8 cellular contexts compared by ENCODE assay signal in the genomic region with DNA sequence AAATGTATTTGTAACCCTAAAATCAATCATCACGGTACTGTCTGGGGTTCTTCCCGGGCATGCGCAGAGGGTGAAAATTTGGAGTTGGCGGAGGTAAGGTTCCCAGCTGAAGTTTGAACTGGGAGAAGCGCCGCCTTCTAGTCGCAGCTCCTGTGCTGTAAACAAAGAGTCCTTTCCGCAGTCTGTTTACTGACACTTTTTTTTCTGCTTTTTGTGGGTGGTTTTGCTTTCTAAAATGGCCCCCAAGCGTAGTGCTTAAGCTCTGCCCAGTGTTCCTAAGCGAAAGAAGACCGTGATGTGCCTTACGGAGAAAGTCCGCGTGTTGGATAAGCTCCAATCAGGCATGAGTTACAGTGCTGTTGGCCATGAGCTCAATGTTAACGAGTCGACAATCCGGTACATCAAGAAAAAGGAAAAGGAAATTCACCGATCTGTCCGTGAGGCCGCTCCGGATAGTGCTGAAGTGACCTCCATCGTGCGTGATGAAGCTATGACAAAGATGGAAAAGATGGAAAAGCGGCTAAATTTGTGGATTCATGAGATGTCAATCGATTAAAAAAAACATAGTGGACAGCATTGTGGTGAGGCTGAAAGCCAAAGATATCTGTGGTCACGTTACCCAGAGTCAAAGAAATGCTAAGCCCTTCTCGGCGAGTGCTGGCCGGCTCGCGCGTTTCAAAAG. TPM values are rescaled to one million over a fixed set of nuclear protein-coding genes. Genes with fewer than 3 reads are reported as not detected.
DNase-seq lines count a peak whose midpoint lies in the region; ATAC-seq lines count a peak whose summit lies in the region.

No MANE protein-coding gene starts in this region.

- no peaks in the 10 kb centered on the region for H3K27me3 Mint-ChIP-seq in activated T-helper 1 cell treated with anti-CD3 and anti-CD28 coated beads, Interleukin-12 subunit alpha, Interleukin-12 subunit beta, Interleukin-2, Interleukin-4 antibody, amounts not matched to agents 30 ng/mL and 10 ng/mL and 1 ng/mL, durations not matched to agents 14 hours and 24 hours and 36 hours (ENCODE audit: insufficient read depth)

- peak overlapping the region; percentile 85 for H3K4me3 Mint-ChIP-seq in activated T-helper 1 cell treated with anti-CD3 and anti-CD28 coated beads, Interleukin-12 subunit alpha, Interleukin-12 subunit beta, Interleukin-2, Interleukin-4 antibody, amounts not matched to agents 30 ng/mL and 10 ng/mL and 1 ng/mL, durations not matched to agents 14 hours and 24 hours and 36 hours

- peaks cover 8% of the 10 kb centered on the region for H3K36me3 Mint-ChIP-seq in activated T-helper 1 cell treated with anti-CD3 and anti-CD28 coated beads, Interleukin-12 subunit alpha, Interleukin-12 subunit beta, Interleukin-2, Interleukin-4 antibody, amounts not matched to agents 30 ng/mL and 10 ng/mL and 1 ng/mL, durations not matched to agents 14 hours and 24 hours and 36 hours (ENCODE audit: low read depth)

- H3K27ac Mint-ChIP-seq in activated T-helper 1 cell treated with anti-CD3 and anti-CD28 coated beads, Interleukin-12 subunit alpha, Interleukin-12 subunit beta, Interleukin-2, Interleukin-4 antibody, amounts not matched to agents 30 ng/mL and 10 ng/mL and 1 ng/mL, durations not matched to agents 14 hours and 24 hours and 36 hours = peak overlapping the region; percentile 99

- H3K27me3 ChIP-seq in neuron (ENCODE audit: insufficient read depth, low read length) = no peaks in the 10 kb centered on the region

- H3K4me1 Mint-ChIP-seq in activated T-helper 1 cell treated with anti-CD3 and anti-CD28 coated beads, Interleukin-12 subunit alpha, Interleukin-12 subunit beta, Interleukin-2, Interleukin-4 antibody, amounts not matched to agents 30 ng/mL and 10 ng/mL and 1 ng/mL, durations not matched to agents 14 hours and 24 hours and 36 hours (ENCODE audit: low read depth) = peaks cover 21% of the 10 kb centered on the region

- H3K9me3 Mint-ChIP-seq in activated T-helper 1 cell treated with anti-CD3 and anti-CD28 coated beads, Interleukin-12 subunit alpha, Interleukin-12 subunit beta, Interleukin-2, Interleukin-4 antibody, amounts not matched to agents 30 ng/mL and 10 ng/mL and 1 ng/mL, durations not matched to agents 14 hours and 24 hours and 36 hours = no peaks in the 10 kb centered on the region

- ATAC-seq in HG03280 (IDR thresholded peaks at IDR 0.05; ENCODE audit: unreplicated experiment) = peak; percentile 58

- H3K4me3 ChIP-seq in neuron (ENCODE audit: low read length) = peak overlapping the region; percentile 97

- DNase-seq in DMS 273 (lab: John Stamatoyannopoulos, UW; ENCODE audit: unreplicated experiment) = peak; percentile 94
- DNase-seq in GM19240 (ENCODE audit: insufficient read length, low spot score) = peak; percentile 38
- peak; percentile 49 for DNase-seq in NCI-H510A (lab: John Stamatoyannopoulos, UW)
- DNase-seq in activated T-helper 1 cell treated with anti-CD3 and anti-CD28 coated beads, Interleukin-12 subunit alpha, Interleukin-12 subunit beta, Interleukin-2, Interleukin-4 antibody, amounts not matched to agents 30 ng/mL and 10 ng/mL and 1 ng/mL, durations not matched to agents 14 hours and 24 hours and 36 hours (ENCODE audit: low spot score) = peak; percentile 68
- peak; percentile 94 for DNase-seq in foreskin melanocyte
- no peak for DNase-seq in medulla oblongata (ENCODE audit: extremely low spot score)

- intact Hi-C loops in activated T-helper 1 cell treated with anti-CD3 and anti-CD28 coated beads, Interleukin-12 subunit alpha, Interleukin-12 subunit beta, Interleukin-2, Interleukin-4 antibody, amounts not matched to agents 30 ng/mL and 10 ng/mL and 1 ng/mL, durations not matched to agents 14 hours and 24 hours and 36 hours (cut with micrococcal nuclease) = loop anchor here (1.0 to 10.0 kb wide), 13 partner anchors 30 to 1757 kb away; partner anchors contain the start of genes ADAT1, GLG1, KARS1 and MON1B

- H2AFZ ChIP-seq in neuron (ENCODE audit: low read depth, low read length) = peak overlapping the region; percentile 72

- H3K36me3 ChIP-seq in neuron (ENCODE audit: insufficient read depth, low read length) = peaks cover 9% of the 10 kb centered on the region

- peaks cover 4% of the 10 kb centered on the region for H3K4me1 ChIP-seq in neuron (ENCODE audit: insufficient read depth, low read length)

- no peaks in the 10 kb centered on the region for H3K9me3 ChIP-seq in neuron (ENCODE audit: low read length)

RNA-seq across cellular contexts. Expression of gene CFDP1, which starts 0.6 kb away (rescaled TPM):
- 35.4 TPM in 2 replicates for total RNA-seq in activated T-helper 1 cell treated with anti-CD3 and anti-CD28 coated beads, Interleukin-12 subunit alpha, Interleukin-12 subunit beta, Interleukin-2, Interleukin-4 antibody, amounts not matched to agents 30 ng/mL and 10 ng/mL and 1 ng/mL, durations not matched to agents 14 hours and 24 hours and 36 hours

RNA-seq across cellular contexts. Expression of gene TMEM170A, which starts 30.6 kb away (rescaled TPM):
- total RNA-seq in activated T-helper 1 cell treated with anti-CD3 and anti-CD28 coated beads, Interleukin-12 subunit alpha, Interleukin-12 subunit beta, Interleukin-2, Interleukin-4 antibody, amounts not matched to agents 30 ng/mL and 10 ng/mL and 1 ng/mL, durations not matched to agents 14 hours and 24 hours and 36 hours = 42.1 and 42.7 TPM in 2 replicates
